ENCODE assay signal across 24 cellular contexts in the genomic region with DNA sequence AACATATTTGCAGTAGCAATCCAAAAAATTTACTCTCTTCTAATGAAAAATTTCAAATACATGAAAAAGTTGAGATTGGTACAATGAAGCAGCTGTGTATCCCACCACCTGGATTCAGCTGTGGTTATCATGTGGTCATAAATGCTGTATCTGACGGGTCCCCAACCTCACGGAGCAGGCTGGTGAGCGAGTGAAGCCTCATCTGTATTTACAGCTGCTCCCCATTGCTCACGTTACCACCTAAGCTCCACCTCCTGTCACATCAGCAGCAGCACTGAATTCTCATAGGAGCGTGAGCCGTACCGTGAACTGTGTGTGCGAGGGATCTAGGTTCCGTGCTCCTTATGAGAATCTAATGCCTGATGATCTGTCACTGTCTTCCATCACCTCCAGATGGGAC. TPM values are rescaled to one million over a fixed set of nuclear protein-coding genes. Genes with fewer than 3 reads are reported as not detected.
DNase-seq lines count a peak whose midpoint lies in the region; ATAC-seq, FAIRE-seq and TF ChIP-seq lines count a peak whose summit lies in the region.
"Had no signal": no experiment of that assay in that cellular context is flagged by ENCODE, and none has a peak within 500 bp of the region (broad histone marks: within the 10 kb centered on the region; RNA-seq: fewer than 3 reads in every experiment).

No MANE protein-coding gene starts in this region.

- FAIRE-seq in H1 (lab: Jason Lieb, UNC): no peak
- FAIRE-seq: A549, D721Med, GM12891, GM18507 had no signal

- H3K56ac ChIP-seq in H1 (replicated peaks; ENCODE audit: insufficient read length, low read depth, low read length): no peak overlapping the region
- no peak overlapping the region for H3K56ac ChIP-seq in mesendoderm (ENCODE audit: low read length)

- H2BK5ac ChIP-seq in H1 (ENCODE audit: low read depth, low read length) (no peak overlapping the region), mesendoderm (ENCODE audit: low read length) (no peak overlapping the region)

- H3K4me2 ChIP-seq in DND-41 (ENCODE audit: insufficient read depth, low read length) (no peak overlapping the region), H1 (ENCODE audit: insufficient read depth in 1 of 2, low read depth in 2 of 2, low read length in 2 of 2) (no peak overlapping the region), mesendoderm (ENCODE audit: low read length) (no peak overlapping the region)
- H3K4me2 ChIP-seq: A549 had no signal

- H3K9ac ChIP-seq in DND-41 (ENCODE audit: low read depth, low read length): no peak overlapping the region
- no peak overlapping the region for H3K9ac ChIP-seq in H1 (replicated peaks in 1 of 4; ENCODE audit: extremely low read depth in 1 of 4, low read depth in 3 of 4, low read length in 3 of 4)
- no peak overlapping the region for H3K9ac ChIP-seq in mesendoderm (ENCODE audit: low read length)
- H3K9ac ChIP-seq: BLaER1 treated with 17β-estradiol and CSF1 and Interleukin-3, amounts not matched to agents 10 nM and 100 nM had no signal

- H2BK120ac ChIP-seq in H1 (replicated peaks; ENCODE audit: low read depth, low read length) (no peak overlapping the region), mesendoderm (ENCODE audit: low read depth, low read length) (no peak overlapping the region)

- no peak overlapping the region for H3K14ac ChIP-seq in H1 (ENCODE audit: insufficient read length)

- CTCF ChIA-PET in H1 (lab: Charles Lee; ENCODE audit: partially characterized antibody): interaction anchor here (1.8 kb wide), 1 partner anchor 25 kb away, joined by 4 read pairs; no protein-coding TSS in a partner anchor

- H4K91ac ChIP-seq in H1 (replicated peaks; ENCODE audit: insufficient read length, low read length): no peak overlapping the region

- no peak overlapping the region for H3K4ac ChIP-seq in H1 (replicated peaks; ENCODE audit: insufficient read length, low read depth, low read length)
- H3K4ac ChIP-seq in mesendoderm (ENCODE audit: low read depth, low read length): no peak overlapping the region

- H2AFZ ChIP-seq in DND-41 (ENCODE audit: low read depth, low read length) (no peak overlapping the region), H1 (ENCODE audit: low read length) (no peak overlapping the region)

- H4K8ac ChIP-seq in H1 (ENCODE audit: extremely low read depth, insufficient read depth, low read length) (no peak overlapping the region), mesendoderm (ENCODE audit: low read depth, low read length) (no peak overlapping the region)

- ATAC-seq in DND-41 (ENCODE audit: insufficient read depth, low read depth) (peak; percentile 57; the same call in 1 of the 3 replicates), GM18511 (IDR thresholded peaks at IDR 0.05; ENCODE audit: unreplicated experiment) (no peak)
- ATAC-seq: A549 had no signal

- no peaks in the 10 kb centered on the region for H3K79me2 ChIP-seq in DND-41 (ENCODE audit: insufficient read depth, low read length)
- no peaks in the 10 kb centered on the region for H3K79me2 ChIP-seq in H1 (ENCODE audit: control insufficient read depth in 1 of 2, insufficient read depth in 2 of 2, low read length in 2 of 2)
- no peaks in the 10 kb centered on the region for H3K79me2 ChIP-seq in mesendoderm (ENCODE audit: control insufficient read depth, insufficient read depth, low read length)

- H4K5ac ChIP-seq in H1 (ENCODE audit: insufficient read length, low read depth, low read length) (no peak overlapping the region), mesendoderm (ENCODE audit: low read length) (no peak overlapping the region)

- no peak for TF ChIP-seq CTCF in DND-41 (IDR thresholded peaks at IDR 0.05; ENCODE audit: borderline replicate concordance, extremely low read depth, low read length, poor library complexity, severe bottlenecking)
- TF ChIP-seq CTCF in H1 (IDR thresholded peaks at IDR 0.05; ENCODE audit: control extremely low read depth in 1 of 3, insufficient read depth in 1 of 3, low read depth in 1 of 3, low read length in 3 of 3): no peak

- TF ChIP-seq POLR2A in H1 (IDR thresholded peaks at IDR 0.05; ENCODE audit: control extremely low read depth in 1 of 2, low read depth in 2 of 2, low read length in 2 of 2): no peak

- H2AK5ac ChIP-seq in H1 (ENCODE audit: low read depth, low read length) (no peak overlapping the region; the same call in 1 of the 2 replicates), mesendoderm (ENCODE audit: low read length) (no peak overlapping the region)

- DNase-seq in DND-41: no peak
- peak; percentile 66 for DNase-seq in Jurkat, Clone E6-1 (ENCODE audit: low read depth, low spot score)
- no peak for DNase-seq in H1 (ENCODE audit: low read depth in 1 of 2, low spot score in 2 of 2)
- peak; percentile 18 for DNase-seq in myocyte (ENCODE audit: low read depth)
- DNase-seq in mesendoderm: no peak
- DNase-seq in SK-N-DZ (ENCODE audit: low spot score): no peak
- DNase-seq: 8988T; ACHN; AML-193; BE2C; CD4-positive, alpha-beta T cell; CD8-positive, alpha-beta memory T cell; DMS 273 treated with DMSO at 0.1 percent for 48 hours; DMS79; GF-D8; GOT3; H7; HCEC 1CT had no signal

- peaks cover 7% of the 10 kb centered on the region for H3K27me3 ChIP-seq in DND-41 (ENCODE audit: insufficient read depth, low read length, poor library complexity)
- H3K27me3 ChIP-seq in H1 (replicated peaks in 1 of 4; ENCODE audit: control insufficient read depth in 3 of 4, extremely low read depth in 1 of 4, insufficient read depth in 3 of 4, low read length in 3 of 4): peaks cover 0 to 8% (median 7%) of the 10 kb centered on the region in 4 experiments; a peak in 4 of 7 replicates
- H3K27me3 ChIP-seq in mesendoderm (ENCODE audit: insufficient read depth, low read length, poor library complexity): no peaks in the 10 kb centered on the region
- H3K27me3 ChIP-seq: BE2C; BLaER1 treated with 17β-estradiol and CSF1 and Interleukin-3, amounts not matched to agents 10 nM and 100 nM had no signal

- no peak overlapping the region for H2BK20ac ChIP-seq in H1 (ENCODE audit: low read length)

- H3K23me2 ChIP-seq in H1 (ENCODE audit: low read depth, low read length): no peaks in the 10 kb centered on the region

- H3K18ac ChIP-seq in H1 (ENCODE audit: extremely low read depth, low read length): no peak overlapping the region
- no peak overlapping the region for H3K18ac ChIP-seq in mesendoderm (ENCODE audit: low read length)

- 0 out of 2 replicates have a peak overlapping the region, but pooled peaks have one; percentile 67 for H2BK15ac ChIP-seq in H1 (ENCODE audit: low read length)
- H2BK15ac ChIP-seq in mesendoderm (replicated peaks; ENCODE audit: low read depth): no peak overlapping the region

- H3K79me1 ChIP-seq in H1 (ENCODE audit: low read depth, low read length) (no peaks in the 10 kb centered on the region), mesendoderm (ENCODE audit: low read length) (no peaks in the 10 kb centered on the region)

- POLR2A ChIA-PET in H1 (lab: Charles Lee; ENCODE audit: partially characterized antibody): no interaction called here

- no peak for TF ChIP-seq EP300 in H1 (IDR thresholded peaks at IDR 0.05; ENCODE audit: borderline replicate concordance in 1 of 2, low read depth in 2 of 2, low read length in 2 of 2)

- H3K4me1 ChIP-seq in DND-41 (ENCODE audit: insufficient read depth, low read length) (no peaks in the 10 kb centered on the region), H1 (replicated peaks in 1 of 4; ENCODE audit: control insufficient read depth in 3 of 4, insufficient read depth in 4 of 4, low read length in 3 of 4) (peaks cover 3 to 13% (median 6%) of the 10 kb centered on the region in 4 experiments), mesendoderm (ENCODE audit: control insufficient read depth, low read depth, low read length) (peaks cover 7% of the 10 kb centered on the region)
- H3K4me1 ChIP-seq: A549, BE2C had no signal

- H3K4me3 ChIP-seq in DND-41 (ENCODE audit: low read depth in 1 of 2, low read length in 2 of 2) (no peak overlapping the region), H1 (ENCODE audit: extremely low read depth in 1 of 4, insufficient read depth in 2 of 4, low read depth in 3 of 4, low read length in 4 of 4) (no peak overlapping the region), mesendoderm (ENCODE audit: low read length) (no peak overlapping the region)
- no peak overlapping the region for H3K4me3 ChIP-seq in Jurkat, Clone E6-1 (ENCODE audit: low read length)
- H3K4me3 ChIP-seq: A549; BLaER1 treated with 17β-estradiol and CSF1 and Interleukin-3, amounts not matched to agents 10 nM and 100 nM had no signal

- H3K9me3 ChIP-seq in DND-41 (ENCODE audit: insufficient read depth, low read length, severe bottlenecking): no peaks in the 10 kb centered on the region
- H3K9me3 ChIP-seq in H1 (ENCODE audit: insufficient read depth in 2 of 2, low read depth in 1 of 2, low read length in 1 of 2): peaks cover 3 to 7% of the 10 kb centered on the region in 2 experiments
- H3K9me3 ChIP-seq: BE2C had no signal

- WGBS in H1 (ENCODE audit: extremely low coverage in 1 of 2, insufficient coverage in 1 of 2, insufficient read length in 1 of 2, insufficient replicate concordance in 2 of 2, low coverage in 1 of 2, low lambda C conversion rate in 2 of 2, missing lambda C conversion rate in 1 of 2), 2 experiments: 91% methylated on average over 9 of the region's 9 CpGs; no CpG with 5 or more reads in 1 of the 2 experiments
- WGBS in mesendoderm (ENCODE audit: extremely low coverage, insufficient coverage, low lambda C conversion rate): no CpG with 5 or more reads among the region's 9 CpGs

- TF ChIP-seq RAD21 in H1 (IDR thresholded peaks at IDR 0.05 in 1 of 2, conservative IDR thresholded peaks at IDR 0.05 in 1 of 2; ENCODE audit: low read depth in 2 of 2, low read length in 2 of 2): no peak

- no peak overlapping the region; the same call in 1 of the 2 replicates for H2BK12ac ChIP-seq in H1 (ENCODE audit: low read depth, low read length)

- no peak overlapping the region for H3K23ac ChIP-seq in H1 (ENCODE audit: insufficient read length)
- no peak overlapping the region for H3K23ac ChIP-seq in mesendoderm (ENCODE audit: low read length)

- no peaks in the 10 kb centered on the region for H3K36me3 ChIP-seq in DND-41 (ENCODE audit: insufficient read depth, low read length)
- no peaks in the 10 kb centered on the region for H3K36me3 ChIP-seq in H1 (ENCODE audit: control insufficient read depth in 2 of 4, insufficient read depth in 4 of 4, low read length in 3 of 4)
- no peaks in the 10 kb centered on the region for H3K36me3 ChIP-seq in mesendoderm (ENCODE audit: control insufficient read depth, insufficient read depth, low read length)
- H3K36me3 ChIP-seq: BE2C; BLaER1 treated with 17β-estradiol and CSF1 and Interleukin-3, amounts not matched to agents 10 nM and 100 nM had no signal

- H4K20me1 ChIP-seq in DND-41 (ENCODE audit: insufficient read depth, low read length): no peaks in the 10 kb centered on the region
- H4K20me1 ChIP-seq in H1 (replicated peaks in 1 of 2; ENCODE audit: control insufficient read depth in 1 of 2, insufficient read depth in 2 of 2, low read length in 2 of 2): no peaks in the 10 kb centered on the region
- H4K20me1 ChIP-seq: BLaER1 treated with 17β-estradiol and CSF1 and Interleukin-3, amounts not matched to agents 10 nM and 100 nM had no signal

- H3K27ac ChIP-seq in DND-41 (ENCODE audit: low read length) (no peak overlapping the region), H1 (ENCODE audit: low read depth, low read length) (no peak overlapping the region), mesendoderm (ENCODE audit: low read depth, low read length) (no peak overlapping the region)
- H3K27ac ChIP-seq: A549; BLaER1 treated with 17β-estradiol and CSF1 and Interleukin-3, amounts not matched to agents 10 nM and 100 nM had no signal

RNA-seq across cellular contexts. Expression of a gene that starts 6.8 kb away (rescaled TPM):
- 158 TPM for polyA plus RNA-seq in Jurkat, Clone E6-1 (2012; ENCODE audit: insufficient read depth, insufficient read length)
- total RNA-seq in H1 (2021; fragmentation: NEBNext Ultra II Directional; extraction: Animal tissue kit (Norgen Biotek cat#: 25700)): 63.1 and 65.1 TPM in 2 replicates
- 65.4 and 70.0 TPM in 2 replicates for polyA plus RNA-seq in H1 (2011; rRNA removed)
- 73.0 TPM for polyA plus RNA-seq in H1 (2011; cell fraction: cytosol; rRNA removed)
- 58.2 TPM for polyA plus RNA-seq in H1 (2011; cell fraction: nucleus; rRNA removed)
- polyA plus RNA-seq in H1 (2012, experiment 1 of 2): 60.3 to 80.3 TPM (median 67.1 TPM) in 4 replicates
- 55.3 TPM for polyA plus RNA-seq in H1 (2012, experiment 2 of 2)
- 78.6 TPM for polyA plus RNA-seq in H1 (2013, experiment 1 of 2)
- 86.8 TPM for polyA plus RNA-seq in H1 (2013, experiment 2 of 2)
- polyA minus RNA-seq in H1 (2011; rRNA and poly(A)+ RNA removed): 56.6 and 57.4 TPM in 2 replicates
- polyA minus RNA-seq in H1 (2011; cell fraction: cytosol; rRNA and poly(A)+ RNA removed): 35.1 TPM
- 73.0 TPM for polyA minus RNA-seq in H1 (2011; cell fraction: nucleus; rRNA and poly(A)+ RNA removed)
- total RNA-seq in myocyte: 32.4 and 36.8 TPM in 2 replicates
- polyA plus RNA-seq in myocyte (2012): 23.6 TPM
- 41.0 TPM for polyA plus RNA-seq in mesendoderm (2013, experiment 1 of 2)
- polyA plus RNA-seq in mesendoderm (2013, experiment 2 of 2): 42.5 TPM
- 72.2 and 74.9 TPM in 2 replicates for polyA plus RNA-seq in SK-N-DZ (2014; cell fraction: cytosol; rRNA removed)
- 58.5 and 68.0 TPM in 2 replicates for polyA plus RNA-seq in SK-N-DZ (2014; cell fraction: nucleus; rRNA removed)

Comparison
In these comparisons a context has a peak if more than half of its experiments do, and no peak if none do; other contexts are left out.
1. DNase-seq: peak in Jurkat, Clone E6-1 (single experiment) and myocyte (single experiment); none in DND-41 (single experiment), H1 (0 of 2), mesendoderm (single experiment) and SK-N-DZ (single experiment).